Comparison of ENCODE assay signal across 25 cellular contexts in the genomic region with DNA sequence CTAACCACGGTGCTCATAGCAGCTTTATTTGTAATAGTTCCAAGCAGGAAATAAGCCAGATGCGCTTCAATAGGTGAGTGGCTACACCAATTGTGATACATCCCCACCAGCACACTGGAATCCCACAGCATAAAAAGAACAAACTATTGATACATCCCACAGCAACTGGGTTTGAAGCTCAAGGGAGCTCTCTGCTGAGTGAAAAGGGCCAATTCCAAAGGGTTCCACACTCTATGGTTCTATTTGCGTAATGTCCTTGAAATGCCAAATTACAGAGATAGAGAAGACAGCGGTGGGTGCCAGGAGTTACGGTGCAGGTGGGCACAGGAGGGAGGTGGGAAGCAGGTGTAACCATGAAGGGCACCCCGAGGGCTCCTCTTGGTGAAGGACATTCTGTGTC.
DNase-seq lines count a peak whose midpoint lies in the region; ATAC-seq, FAIRE-seq and TF ChIP-seq lines count a peak whose summit lies in the region.
"Had no signal": no experiment of that assay in that cellular context is flagged by ENCODE, and none has a peak within 500 bp of the region (broad histone marks: within the 10 kb centered on the region; RNA-seq: fewer than 3 reads in every experiment).

No MANE protein-coding gene starts in this region.

- POLR2A ChIA-PET in PC-9 (lab: Charles Lee; ENCODE audit: unreplicated experiment), result no interaction called here

- H3K36me3 ChIP-seq in pancreas, result no peaks in the 10 kb centered on the region
- no peaks in the 10 kb centered on the region for H3K36me3 ChIP-seq in PC-9 (ENCODE audit: low read depth)
- H3K36me3 ChIP-seq: BLaER1 treated with 17β-estradiol and CSF1 and Interleukin-3, amounts not matched to agents 10 nM and 100 nM had no signal

- no peaks in the 10 kb centered on the region for H4K20me1 ChIP-seq in PC-9 (ENCODE audit: insufficient read depth)

- 25 to 31% methylated on average over 6 of the region's 6 CpGs for WGBS in pancreas, 2 donors

- no peaks in the 10 kb centered on the region for H3K27me3 ChIP-seq in pancreas
- peaks cover 99% of the 10 kb centered on the region for H3K27me3 ChIP-seq in PC-9 (ENCODE audit: insufficient read depth, low read depth)
- H3K27me3 ChIP-seq: BLaER1 treated with 17β-estradiol and CSF1 and Interleukin-3, amounts not matched to agents 10 nM and 100 nM had no signal

- CTCF ChIA-PET in PC-9 (lab: Charles Lee), result no interaction called here

- H3K4me3 ChIP-seq in pancreas (no peak overlapping the region), PC-9 (no peak overlapping the region)
- H3K4me3 ChIP-seq: A549; BLaER1 treated with 17β-estradiol and CSF1 and Interleukin-3, amounts not matched to agents 10 nM and 100 nM; GM12878 had no signal

- ATAC-seq in left lobe of liver, result no peak
- ATAC-seq in pancreas, result peak in 3 of 4 donors; percentile 46 to 94 (median 53)
- no peak for ATAC-seq in HG02981 (IDR thresholded peaks at IDR 0.05; ENCODE audit: unreplicated experiment)
- ATAC-seq: A549; CD8-positive, alpha-beta T cell; GM12878 had no signal

- BruUV-seq in PC-9 (replicated peaks; lab: Mats Ljungman, UMichigan), result no TSS peak

- intact Hi-C loops in pancreas (cut with DNase I) (no loop called here), PC-9 (cut with micrococcal nuclease; ENCODE audit: unreplicated experiment) (no loop called here)

- H3K4me1 ChIP-seq in pancreas, result no peaks in the 10 kb centered on the region
- no peaks in the 10 kb centered on the region for H3K4me1 ChIP-seq in PC-9 (replicated peaks; ENCODE audit: insufficient read depth)
- H3K4me1 ChIP-seq: A549, Caco-2 had no signal

- no peak overlapping the region for H3K27ac ChIP-seq in pancreas
- no peak overlapping the region for H3K27ac ChIP-seq in PC-9
- H3K27ac ChIP-seq: 22Rv1; A549; BLaER1 treated with 17β-estradiol and CSF1 and Interleukin-3, amounts not matched to agents 10 nM and 100 nM; C4-2B had no signal

- H3F3A ChIP-seq in PC-9 (ENCODE audit: insufficient read depth, low read depth), result no peaks in the 10 kb centered on the region

- H3K9me3 ChIP-seq in pancreas (no peaks in the 10 kb centered on the region), PC-9 (ENCODE audit: insufficient read depth, low read depth) (no peaks in the 10 kb centered on the region)
- H3K9me3 ChIP-seq: BLaER1 treated with 17β-estradiol and CSF1 and Interleukin-3, amounts not matched to agents 10 nM and 100 nM had no signal

- no peak overlapping the region for H2AFZ ChIP-seq in PC-9

- no peaks in the 10 kb centered on the region for H3K9me2 ChIP-seq in PC-9 (ENCODE audit: insufficient read depth)

- no peak overlapping the region for H3K4me2 ChIP-seq in PC-9
- H3K4me2 ChIP-seq: A549; BLaER1 treated with 17β-estradiol and CSF1 and Interleukin-3, amounts not matched to agents 10 nM and 100 nM had no signal

- no peaks in the 10 kb centered on the region for H3K79me2 ChIP-seq in PC-9 (ENCODE audit: low read depth)

- no peak for FAIRE-seq in pancreas (lab: Jason Lieb, UNC)
- FAIRE-seq: A549, GM12878, GM12892, GM18507 had no signal

- TF ChIP-seq CTCF in pancreas (IDR thresholded peaks at IDR 0.05) (peak in 1 of 4 donors; percentile 8), PC-9 (conservative IDR thresholded peaks at IDR 0.05) (no peak)

- peak; percentile 12 for DNase-seq in activated CD8-positive, alpha-beta memory T cell treated with anti-CD3 and anti-CD28 coated beads, Interleukin-2, amount 50 U/mL, for 48 hours
- no peak for DNase-seq in activated CD8-positive, alpha-beta memory T cell treated with anti-CD3 and anti-CD28 coated beads, Interleukin-2, amount 50 U/mL, for 4 hours
- peak; percentile 9 for DNase-seq in D341Med (ENCODE audit: low spot score)
- peak; percentile 5 for DNase-seq in left lobe of liver (ENCODE audit: low spot score)
- DNase-seq in pancreas, result peak in 1 of 6 donors; percentile 17
- DNase-seq in PC-9, result no peak
- DNase-seq: AML-193; Caco-2; Calu3; CD8-positive, alpha-beta T cell; DMS 273 treated with DMSO at 0.1 percent for 48 hours; DMS153; DMS53; DMS79; DND-41; EL; GDM1 had no signal

Comparison
In these comparisons a context has a peak if more than half of its experiments do, and no peak if none do; other contexts are left out.
1. DNase-seq: peak in activated CD8-positive, alpha-beta memory T cell treated with anti-CD3 and anti-CD28 coated beads, Interleukin-2, amount 50 U/mL, for 48 hours (single experiment), D341Med (single experiment) and left lobe of liver (single experiment); none in activated CD8-positive, alpha-beta memory T cell treated with anti-CD3 and anti-CD28 coated beads, Interleukin-2, amount 50 U/mL, for 4 hours (single experiment) and PC-9 (0 of 2).
2. ATAC-seq: peak in pancreas (3 of 4); none in left lobe of liver (single experiment) and HG02981 (single experiment).